ENCODE assay signal across 19 cellular contexts in genomic region chr9:121773954-121774714, GRCh38.
DNase-seq lines count a peak whose midpoint lies in the region; ATAC-seq and TF ChIP-seq lines count a peak whose summit lies in the region.
"Had no signal": no experiment of that assay in that cellular context is flagged by ENCODE, and none has a peak within 500 bp of the region (broad histone marks: within the 10 kb centered on the region; RNA-seq: fewer than 3 reads in every experiment).

No MANE protein-coding gene starts in this region.

- intact Hi-C loops in CD14-positive monocyte (cut with micrococcal nuclease) (no loop called here), spleen (cut with DNase I; ENCODE audit: low total_unique reads) (no loop called here)

- no peak overlapping the region for H3K27ac Mint-ChIP-seq in CD14-positive monocyte
- H3K27ac Mint-ChIP-seq: activated naive CD8-positive, alpha-beta T cell treated with anti-CD3 and anti-CD28 coated beads, Interleukin-2, amount 10 ng/mL, durations not matched to agents 7 days and 5 days; naive B cell had no signal

- H3K4me1 Mint-ChIP-seq in CD14-positive monocyte, result no peaks in the 10 kb centered on the region
- H3K4me1 Mint-ChIP-seq: activated naive CD8-positive, alpha-beta T cell treated with anti-CD3 and anti-CD28 coated beads, Interleukin-2, amount 10 ng/mL, durations not matched to agents 7 days and 5 days had no signal

- no peak overlapping the region for H3K4me3 Mint-ChIP-seq in CD14-positive monocyte
- H3K4me3 Mint-ChIP-seq: activated naive CD8-positive, alpha-beta T cell treated with anti-CD3 and anti-CD28 coated beads, Interleukin-2, amount 10 ng/mL, durations not matched to agents 7 days and 5 days; effector memory CD8-positive, alpha-beta T cell; naive B cell had no signal

- TF ChIP-seq POLR2A in spleen (IDR thresholded peaks at IDR 0.05), result no peak

- H3K9me3 ChIP-seq in spleen, result peaks cover 0 to 9% (median 0%) of the 10 kb centered on the region in 8 donors

- peaks cover 0 to 3% (median 0%) of the 10 kb centered on the region in 7 donors for H3K9me3 Mint-ChIP-seq in CD14-positive monocyte
- H3K9me3 Mint-ChIP-seq: effector memory CD8-positive, alpha-beta T cell had no signal

- peak; percentile 35 for DNase-seq in CD14-positive monocyte (ENCODE audit: low spot score)
- DNase-seq in spleen, result peak; percentile 72
- no peak for DNase-seq in LoVo (ENCODE audit: low spot score)
- no peak for DNase-seq in NCI-H2029 treated with DMSO at 0.1 percent for 48 hours (lab: John Stamatoyannopoulos, UW)
- DNase-seq: activated CD4-positive, alpha-beta T cell treated with anti-CD3 and anti-CD28 coated beads for 48 hours; activated naive CD8-positive, alpha-beta T cell treated with anti-CD3 and anti-CD28 coated beads, Interleukin-2, amount 10 ng/mL, durations not matched to agents 7 days and 5 days; effector memory CD8-positive, alpha-beta T cell; GM23248; naive B cell; NCI-H1105 treated with DMSO at 0.1 percent for 48 hours; SIG-M5; stimulated activated CD4-positive, alpha-beta T cell treated with anti-CD3 and anti-CD28 coated beads, Interleukin-15, amount 100 ng/mL, for 24 hours; stimulated activated naive CD8-positive, alpha-beta T cell treated with anti-CD3 and anti-CD28 coated beads, Interleukin-15, Interleukin-2, amounts not matched to agents 100 U/mL and 50 U/mL, for 24 hours; T-helper 9 cell had no signal

- TF ChIP-seq CTCF in CD14-positive monocyte (IDR thresholded peaks at IDR 0.05), result no peak
- TF ChIP-seq CTCF in spleen (IDR thresholded peaks at IDR 0.05 in 8 of 11, conservative IDR thresholded peaks at IDR 0.05 in 3 of 11), result no peak

- no peak overlapping the region for H3K4me3 ChIP-seq in spleen
- H3K4me3 ChIP-seq: GM23248 had no signal

- H3K36me3 Mint-ChIP-seq in CD14-positive monocyte, result no peaks in the 10 kb centered on the region
- H3K36me3 Mint-ChIP-seq: activated naive CD8-positive, alpha-beta T cell treated with anti-CD3 and anti-CD28 coated beads, Interleukin-2, amount 10 ng/mL, durations not matched to agents 7 days and 5 days had no signal

- peaks cover 0 to 3% (median 0%) of the 10 kb centered on the region in 3 donors for H3K27me3 Mint-ChIP-seq in CD14-positive monocyte (ENCODE audit: low read depth in 3 of 3)

- peaks cover 0 to 95% (median 25%) of the 10 kb centered on the region in 6 donors for H3K36me3 ChIP-seq in spleen

- peaks cover 5 to 55% (median 38%) of the 10 kb centered on the region in 6 donors for H3K4me1 ChIP-seq in spleen

- WGBS in spleen, 5 donors, result 82 to 91% (median 85%) methylated on average over 11 to 19 of the region's 19 CpGs

- ATAC-seq in HG03469 (IDR thresholded peaks at IDR 0.05; ENCODE audit: unreplicated experiment) (no peak), HG03571 (IDR thresholded peaks at IDR 0.05; ENCODE audit: unreplicated experiment) (no peak)
- ATAC-seq: effector memory CD8-positive, alpha-beta T cell; stimulated activated naive CD8-positive, alpha-beta T cell treated with anti-CD3 and anti-CD28 coated beads, Interleukin-15, Interleukin-2, amounts not matched to agents 100 U/mL and 50 U/mL, for 24 hours had no signal

- H3K27ac ChIP-seq in angular gyrus (ENCODE audit: low read depth, low read length) (peak overlapping the region; percentile 37), layer of hippocampus (ENCODE audit: low read depth, low read length) (peak overlapping the region; percentile 38), spleen (peak overlapping the region in 6 of 8 donors; percentile 26 to 74 (median 62))
- H3K27ac ChIP-seq: GM23248, KMS-11 had no signal

- no peaks in the 10 kb centered on the region for H3K27me3 ChIP-seq in layer of hippocampus (ENCODE audit: control insufficient read depth, insufficient read depth, low read length)
- no peaks in the 10 kb centered on the region for H3K27me3 ChIP-seq in spleen (replicated peaks in 1 of 7)

Comparison
In these comparisons a context has a peak if more than half of its experiments do, and no peak if none do; other contexts are left out.
1. DNase-seq: peak in CD14-positive monocyte (single experiment) and spleen (single experiment); none in LoVo (single experiment) and NCI-H2029 treated with DMSO at 0.1 percent for 48 hours (single experiment).
2. Peak in every context shown above with its lines, with median percentiles within 50 percentile points of each other: H3K27ac ChIP-seq.